In genomic region chr4:8461086-8461485, GRCh38 we compare ENCODE assay signal across 27 cellular contexts.
"Had no signal": no experiment of that assay in that cellular context is flagged by ENCODE, and none has a peak within 500 bp of the region (broad histone marks: within the 10 kb centered on the region; RNA-seq: fewer than 3 reads in every experiment).

No MANE protein-coding gene starts in this region.

- DNase-seq: activated B cell treated with CpG ODN at 0.5 μM for 24 hours; activated CD4-positive, alpha-beta T cell treated with anti-CD3 and anti-CD28 coated beads for 1 hour; activated CD4-positive, alpha-beta T cell treated with anti-CD3 and anti-CD28 coated beads, Interleukin-2, amount 10 ng/mL, durations not matched to agents 24 days and 14 days; activated CD4-positive, alpha-beta T cell treated with anti-CD3 and anti-CD28 coated beads, Interleukin-2, amount 50 U/mL, for 48 hours; activated CD8-positive, alpha-beta memory T cell treated with anti-CD3 and anti-CD28 coated beads, Interleukin-2, amount 10 ng/mL, durations not matched to agents 7 days and 5 days; activated effector memory CD4-positive, alpha-beta T cell treated with Interleukin-2 at 50 U/mL for 16 hours; activated naive CD4-positive, alpha-beta T cell; activated T-cell treated with anti-CD3 and anti-CD28 coated beads, Interleukin-2, amount 50 U/mL, for 24 hours; amniotic stem cell; Kasumi-1; KBM-7; NCI-H1105 treated with DMSO at 0.1 percent for 48 hours; NCI-H146; NCI-H187 treated with DMSO at 0.1 percent for 48 hours; NCI-H2081 treated with DMSO at 0.1 percent for 48 hours; NCI-H446; NCI-H524; RPMI8226; T-cell; T-helper 2 cell; T1000 had no signal

- ATAC-seq: activated CD8-positive, alpha-beta memory T cell treated with anti-CD3 and anti-CD28 coated beads, Interleukin-2, amount 10 ng/mL, durations not matched to agents 7 days and 5 days; Right ventricle myocardium inferior; T-cell had no signal

- H3K9me3 Mint-ChIP-seq: activated B cell treated with CpG ODN at 0.5 μM for 24 hours; activated CD4-positive, alpha-beta T cell treated with anti-CD3 and anti-CD28 coated beads, Interleukin-2, amount 10 ng/mL, durations not matched to agents 24 days and 14 days; activated naive CD4-positive, alpha-beta T cell treated with anti-CD3 and anti-CD28 coated beads, Interleukin-2, amount 50 U/mL, for 24 hours; activated T-cell treated with anti-CD3 and anti-CD28 coated beads, Interleukin-2, amount 50 U/mL, for 24 hours; activated T-helper 1 cell treated with anti-CD3 and anti-CD28 coated beads, Interleukin-12 subunit alpha, Interleukin-12 subunit beta, Interleukin-2, Interleukin-4 antibody, amounts not matched to agents 30 ng/mL and 10 ng/mL and 1 ng/mL, durations not matched to agents 14 hours and 24 hours and 36 hours; T-cell had no signal

- H3K27ac ChIP-seq: SK-N-MC had no signal

- H3K4me1 Mint-ChIP-seq: activated B cell treated with CpG ODN at 0.5 μM for 24 hours; activated CD8-positive, alpha-beta memory T cell treated with anti-CD3 and anti-CD28 coated beads, Interleukin-2, amount 10 ng/mL, durations not matched to agents 7 days and 5 days; activated naive CD4-positive, alpha-beta T cell treated with anti-CD3 and anti-CD28 coated beads, Interleukin-2, amount 50 U/mL, for 24 hours; T-cell had no signal

- H3K4me3 Mint-ChIP-seq: activated B cell treated with CpG ODN at 0.5 μM for 24 hours; activated CD4-positive, alpha-beta T cell treated with anti-CD3 and anti-CD28 coated beads, Interleukin-2, amount 10 ng/mL, durations not matched to agents 24 days and 14 days; activated CD8-positive, alpha-beta memory T cell treated with anti-CD3 and anti-CD28 coated beads, Interleukin-2, amount 10 ng/mL, durations not matched to agents 7 days and 5 days; activated naive CD4-positive, alpha-beta T cell treated with anti-CD3 and anti-CD28 coated beads, Interleukin-2, amount 50 U/mL, for 24 hours; activated T-cell treated with anti-CD3 and anti-CD28 coated beads, Interleukin-2, amount 50 U/mL, for 24 hours; activated T-helper 1 cell treated with anti-CD3 and anti-CD28 coated beads, Interleukin-12 subunit alpha, Interleukin-12 subunit beta, Interleukin-2, Interleukin-4 antibody, amounts not matched to agents 30 ng/mL and 10 ng/mL and 1 ng/mL, durations not matched to agents 14 hours and 24 hours and 36 hours; T-cell had no signal

- H3K27me3 Mint-ChIP-seq: activated B cell treated with CpG ODN at 0.5 μM for 24 hours; activated CD4-positive, alpha-beta T cell treated with anti-CD3 and anti-CD28 coated beads, Interleukin-2, amount 10 ng/mL, durations not matched to agents 24 days and 14 days; activated CD8-positive, alpha-beta memory T cell treated with anti-CD3 and anti-CD28 coated beads, Interleukin-2, amount 10 ng/mL, durations not matched to agents 7 days and 5 days; activated naive CD4-positive, alpha-beta T cell treated with anti-CD3 and anti-CD28 coated beads, Interleukin-2, amount 50 U/mL, for 24 hours; activated T-cell treated with anti-CD3 and anti-CD28 coated beads, Interleukin-2, amount 50 U/mL, for 24 hours; T-cell had no signal

- FAIRE-seq: astrocyte, TTC549 had no signal

- H3K27ac Mint-ChIP-seq: activated B cell treated with CpG ODN at 0.5 μM for 24 hours; activated CD4-positive, alpha-beta T cell treated with anti-CD3 and anti-CD28 coated beads, Interleukin-2, amount 10 ng/mL, durations not matched to agents 24 days and 14 days; activated CD8-positive, alpha-beta memory T cell treated with anti-CD3 and anti-CD28 coated beads, Interleukin-2, amount 10 ng/mL, durations not matched to agents 7 days and 5 days; activated naive CD4-positive, alpha-beta T cell treated with anti-CD3 and anti-CD28 coated beads, Interleukin-2, amount 50 U/mL, for 24 hours; activated T-cell treated with anti-CD3 and anti-CD28 coated beads, Interleukin-2, amount 50 U/mL, for 24 hours; activated T-helper 1 cell treated with anti-CD3 and anti-CD28 coated beads, Interleukin-12 subunit alpha, Interleukin-12 subunit beta, Interleukin-2, Interleukin-4 antibody, amounts not matched to agents 30 ng/mL and 10 ng/mL and 1 ng/mL, durations not matched to agents 14 hours and 24 hours and 36 hours; T-cell had no signal

- H3K4me3 ChIP-seq: SK-N-MC had no signal
